Comparison of ENCODE assay signal across 8 cellular contexts in genomic region chr6:30613251-30614043, GRCh38. TPM values are rescaled to one million over a fixed set of nuclear protein-coding genes. Genes with fewer than 3 reads are reported as not detected.
DNase-seq lines count a peak whose midpoint lies in the region; ATAC-seq and TF ChIP-seq lines count a peak whose summit lies in the region.

No MANE protein-coding gene starts in this region.

- peaks cover 18% of the 10 kb centered on the region; the same call in 2 of the 3 replicates for H3K9me3 Mint-ChIP-seq in GM23338

- no peak for TF ChIP-seq CTCF in GM23338 (conservative IDR thresholded peaks at IDR 0.05; ENCODE audit: low read depth in 2 of 2)
- no peak for TF ChIP-seq CTCF in RWPE2 (IDR thresholded peaks at IDR 0.05; ENCODE audit: poor library complexity, severe bottlenecking)
- TF ChIP-seq CTCF in retinal pigment epithelial cell (conservative IDR thresholded peaks at IDR 0.05; ENCODE audit: low read depth, low read length) = no peak

- H3K4me1 ChIP-seq in GM23338 (ENCODE audit: insufficient read depth) (peaks cover 17% of the 10 kb centered on the region), RWPE2 (ENCODE audit: insufficient read depth, poor library complexity, severe bottlenecking) (peaks cover 15% of the 10 kb centered on the region), esophagus (ENCODE audit: control insufficient read depth in 2 of 2, insufficient read depth in 2 of 2, low read length in 1 of 2) (no peaks in the 10 kb centered on the region), HAP-1 (peaks cover 27% of the 10 kb centered on the region)

- DNase-seq in GM23338 (ENCODE audit: low spot score) (no peak), RWPE2 (ENCODE audit: low spot score) (no peak), retinal pigment epithelial cell (ENCODE audit: low read depth) (no peak), NCI-H748 (lab: John Stamatoyannopoulos, UW; ENCODE audit: unreplicated experiment) (no peak), HAP-1 (ENCODE audit: low spot score in 2 of 2) (no peak)

- ATAC-seq in GM23338 = no peak
- no peak for ATAC-seq in RWPE2 (ENCODE audit: low read depth)
- ATAC-seq in GM19452 (IDR thresholded peaks at IDR 0.05; ENCODE audit: unreplicated experiment) = no peak
- no peak for ATAC-seq in GM19328 (IDR thresholded peaks at IDR 0.05; ENCODE audit: unreplicated experiment)

- H3K27ac Mint-ChIP-seq in GM23338 = peak overlapping the region; percentile 60

- peaks cover 7% of the 10 kb centered on the region; the same call in 1 of the 2 replicates for H3F3A ChIP-seq in GM23338 (replicated peaks; ENCODE audit: low read depth)

- H3K79me2 ChIP-seq in GM23338 (replicated peaks; ENCODE audit: insufficient read depth) = peaks cover 49% of the 10 kb centered on the region

- no peaks in the 10 kb centered on the region for H3K27me3 ChIP-seq in GM23338 (ENCODE audit: insufficient read depth)
- no peaks in the 10 kb centered on the region for H3K27me3 ChIP-seq in RWPE2 (ENCODE audit: insufficient read depth, poor library complexity, severe bottlenecking)
- H3K27me3 ChIP-seq in esophagus (ENCODE audit: control insufficient read depth in 1 of 2, insufficient read depth in 2 of 2, low read length in 2 of 2) = no peaks in the 10 kb centered on the region
- no peaks in the 10 kb centered on the region for H3K27me3 ChIP-seq in HAP-1 (ENCODE audit: low read depth)

- peaks cover 16% of the 10 kb centered on the region for H4K20me1 ChIP-seq in GM23338 (replicated peaks; ENCODE audit: insufficient read depth)

- H3K36me3 ChIP-seq in GM23338 (ENCODE audit: insufficient read depth) = peaks cover 26% of the 10 kb centered on the region
- H3K36me3 ChIP-seq in RWPE2 (ENCODE audit: low read depth) = peaks cover 45% of the 10 kb centered on the region
- peaks cover 5 to 9% of the 10 kb centered on the region in 2 donors for H3K36me3 ChIP-seq in esophagus (ENCODE audit: control insufficient read depth in 2 of 2, insufficient read depth in 2 of 2, low read length in 1 of 2)
- peaks cover 67% of the 10 kb centered on the region for H3K36me3 ChIP-seq in HAP-1 (replicated peaks)

- H3K27ac ChIP-seq in GM23338 (ENCODE audit: low read depth) (peak overlapping the region; percentile 15; the same call in 1 of the 2 replicates), RWPE2 (ENCODE audit: poor library complexity, severe bottlenecking) (peak overlapping the region; percentile 82), esophagus (ENCODE audit: low read depth in 2 of 2, low read length in 1 of 2) (peak overlapping the region; percentile 14 to 55)

- no peaks in the 10 kb centered on the region for H3K9me2 ChIP-seq in GM23338 (ENCODE audit: insufficient read depth)

- H3K4me3 ChIP-seq in GM23338 (0 out of 2 replicates have a peak overlapping the region, but pooled peaks have one; percentile 44), RWPE2 (ENCODE audit: severe bottlenecking) (no peak overlapping the region), esophagus (ENCODE audit: low read depth in 1 of 2, low read length in 2 of 2) (no peak overlapping the region), retinal pigment epithelial cell (ENCODE audit: low read length) (peak overlapping the region; percentile 100), HAP-1 (no peak overlapping the region)

- peak overlapping the region; percentile 96 for H3K4me3 Mint-ChIP-seq in GM23338

- in situ Hi-C loops in HAP-1 (cut with MboI; ENCODE audit: low sequenced_read_pairs) = no loop called here

- H3K9me3 ChIP-seq in RWPE2 (ENCODE audit: severe bottlenecking) (no peaks in the 10 kb centered on the region), esophagus (ENCODE audit: control insufficient read depth in 2 of 2, insufficient read depth in 1 of 2, low read depth in 1 of 2, low read length in 1 of 2) (no peaks in the 10 kb centered on the region), HAP-1 (no peaks in the 10 kb centered on the region)

- peaks cover 85% of the 10 kb centered on the region for H3K36me3 Mint-ChIP-seq in GM23338 (ENCODE audit: low read depth)

- peak overlapping the region; percentile 68; the same call in 1 of the 2 replicates for H3K4me2 ChIP-seq in GM23338

- no peak overlapping the region for H2AFZ ChIP-seq in GM23338

- peaks cover 33% of the 10 kb centered on the region for H3K4me1 Mint-ChIP-seq in GM23338

- H3K27me3 Mint-ChIP-seq in GM23338 (ENCODE audit: insufficient read depth, low read depth, poor library complexity) = peaks cover 47% of the 10 kb centered on the region

TF ChIP-seq in GM23338, 12 proteins besides CTCF, POLR2A, EP300 and RAD21 (continues in another document):
- TF ChIP-seq POLR2AphosphoS5 (IDR thresholded peaks at IDR 0.05; ENCODE audit: low read depth) (no peak), STAT1 (IDR thresholded peaks at IDR 0.05; ENCODE audit: unreplicated experiment) (no peak), EZH2 (IDR thresholded peaks at IDR 0.05; ENCODE audit: low read depth, unreplicated experiment) (no peak), CREB1 (CRISPR knock-in tag; IDR thresholded peaks at IDR 0.05; ENCODE audit: low read depth) (no peak), NANOG (IDR thresholded peaks at IDR 0.05; ENCODE audit: borderline replicate concordance) (no peak), ZNF331 (CRISPR knock-in tag; IDR thresholded peaks at IDR 0.05; ENCODE audit: low read depth) (no peak), EZH2phosphoT487 (IDR thresholded peaks at IDR 0.05; ENCODE audit: unreplicated experiment) (no peak), REST (IDR thresholded peaks at IDR 0.05; ENCODE audit: unreplicated experiment) (no peak)

RNA-seq across cellular contexts. Expression of gene PPP1R10, which starts 3.6 kb away (rescaled TPM):
- total RNA-seq in GM23338 (2014; rRNA removed; shearing (Covaris generic)) = 41.0 and 41.3 TPM in 2 replicates
- polyA plus RNA-seq in GM23338 (2016; fragmentation: Nextera tagmentation; extraction: Ambion mirVana) (41.9 and 42.9 TPM in 2 replicates), esophagus (10 to 100 TPM; 13.5 to 23.5 TPM)

RNA-seq across cellular contexts. Expression of gene MRPS18B, which starts 4.2 kb away (rescaled TPM):
- 49.1 and 49.2 TPM in 2 replicates for total RNA-seq in GM23338 (2014; rRNA removed; shearing (Covaris generic))
- 73.6 and 78.8 TPM in 2 replicates for polyA plus RNA-seq in GM23338 (2016; fragmentation: Nextera tagmentation; extraction: Ambion mirVana)
- polyA plus RNA-seq in esophagus = 10 to 100 TPM; 20.1 to 50.7 TPM

RNA-seq across cellular contexts. Expression of gene ATAT1, which starts 13.2 kb away (rescaled TPM):
- total RNA-seq in GM23338 (2014; rRNA removed; shearing (Covaris generic)) = 8.9 and 12.8 TPM in 2 replicates
- polyA plus RNA-seq in GM23338 (2016; fragmentation: Nextera tagmentation; extraction: Ambion mirVana) (20.6 and 23.0 TPM in 2 replicates), esophagus (1 to 10 TPM; 5.0 to 6.8 TPM)

RNA-seq across cellular contexts. Expression of gene C6orf136, which starts 33.5 kb away (rescaled TPM):
- 4.7 and 12.5 TPM in 2 replicates for total RNA-seq in GM23338 (2014; rRNA removed; shearing (Covaris generic))
- polyA plus RNA-seq in GM23338 (2016; fragmentation: Nextera tagmentation; extraction: Ambion mirVana) (24.5 and 27.5 TPM in 2 replicates), esophagus (10 to 100 TPM; 15.3 to 24.3 TPM)

RNA-seq across cellular contexts. Expression of gene ABCF1, which starts 42.2 kb away (rescaled TPM):
- total RNA-seq in GM23338 (2014; rRNA removed; shearing (Covaris generic)) = 85.8 and 92.6 TPM in 2 replicates
- polyA plus RNA-seq in GM23338 (2016; fragmentation: Nextera tagmentation; extraction: Ambion mirVana) (244 and 279 TPM in 2 replicates), esophagus (10 to 100 TPM; 17.7 to 23.8 TPM)

Comparison
In these comparisons a context has a peak if more than half of its experiments do, and no peak if none do; other contexts are left out.
1. H3K27ac ChIP-seq: peak in every context shown above with its lines; median percentile 82 in RWPE2; 34 in esophagus; 15 in GM23338.
2. H3K4me3 ChIP-seq: peak in GM23338 (single experiment) and retinal pigment epithelial cell (single experiment); none in RWPE2 (single experiment), esophagus (0 of 2) and HAP-1 (single experiment).